ENCODE assay signal across 11 cellular contexts in genomic region chr3:63964287-63965073, GRCh38. TPM values are rescaled to one million over a fixed set of nuclear protein-coding genes. Genes with fewer than 3 reads are reported as not detected.
DNase-seq lines count a peak whose midpoint lies in the region; ATAC-seq, FAIRE-seq and TF ChIP-seq lines count a peak whose summit lies in the region.
"Had no signal": no experiment of that assay in that cellular context is flagged by ENCODE, and none has a peak within 500 bp of the region (broad histone marks: within the 10 kb centered on the region; RNA-seq: fewer than 3 reads in every experiment).

No MANE protein-coding gene starts in this region.

- H3K27ac ChIP-seq in mucosa of rectum (ENCODE audit: low read depth in 2 of 2, low read length in 2 of 2), result peak overlapping the region; percentile 52 to 63
- H3K27ac ChIP-seq in HepG2 (ENCODE audit: extremely low read length, insufficient read depth, low read length), result no peak overlapping the region
- H3K27ac ChIP-seq: GM23248, PC-9 had no signal

- intact Hi-C loops in activated CD4-positive, alpha-beta memory T cell treated with anti-CD3 and anti-CD28 coated beads for 36 hours (cut with micrococcal nuclease), result loop anchor here (2.0 to 5.0 kb wide), 2 partner anchors 14 to 102 kb away; partner anchors contain the start of genes ATXN7 and THOC7
- intact Hi-C loops in HepG2 (cut with micrococcal nuclease; ENCODE audit: unreplicated experiment), result loop anchor here (5.0 kb wide), 2 partner anchors 52 to 58 kb away; partner anchors contain the start of genes PSMD6 and SCAANT1

- TF ChIP-seq CTCF in D721Med (IDR thresholded peaks at IDR 0.05; ENCODE audit: insufficient read depth, missing control alignments) (no peak), HFFc6 (IDR thresholded peaks at IDR 0.05) (0 out of 2 replicates have a peak, but pooled peaks have one; percentile 9), HepG2 (CRISPR knock-in tag; IDR thresholded peaks at IDR 0.05) (no peak)

- TF ChIP-seq EP300 in HepG2 (IDR thresholded peaks at IDR 0.05; ENCODE audit: low read depth in 2 of 2, low read length in 2 of 2), result no peak
- no peak for TF ChIP-seq EP300 in HepG2 (CRISPR knock-in tag; IDR thresholded peaks at IDR 0.05; ENCODE audit: borderline replicate concordance)

- no peaks in the 10 kb centered on the region for H3K27me3 Mint-ChIP-seq in HFFc6 (ENCODE audit: insufficient read depth)
- H3K27me3 Mint-ChIP-seq in activated CD4-positive, alpha-beta memory T cell treated with anti-CD3 and anti-CD28 coated beads for 36 hours, result no peaks in the 10 kb centered on the region

- H3K4me1 ChIP-seq in mucosa of rectum (ENCODE audit: control insufficient read depth in 2 of 2, insufficient read depth in 2 of 2, low read length in 2 of 2) (peaks cover 32 to 48% of the 10 kb centered on the region in 2 donors), HepG2 (ENCODE audit: insufficient read depth, low read length) (peaks cover 28% of the 10 kb centered on the region)

- peaks cover 17% of the 10 kb centered on the region for H3K79me2 ChIP-seq in HepG2 (ENCODE audit: insufficient read depth, low read length)

- ATAC-seq in HG03460 (IDR thresholded peaks at IDR 0.05; ENCODE audit: unreplicated experiment) (no peak), HepG2 (no peak), HG03025 (IDR thresholded peaks at IDR 0.05; ENCODE audit: low FRiP score, unreplicated experiment) (no peak), HG03039 (IDR thresholded peaks at IDR 0.05; ENCODE audit: unreplicated experiment) (no peak)

- CTCF ChIA-PET in activated CD4-positive, alpha-beta memory T cell treated with anti-CD3 and anti-CD28 coated beads for 36 hours (lab: Charles Lee), result interaction anchor here (0.9 to 25.3 kb wide), 6 partner anchors 8 to 66 kb away, joined by 3 to 360 read pairs (median 14); partner anchors contain the start of gene PSMD6
- CTCF ChIA-PET in HepG2 (lab: Yijun Ruan, JAX; ENCODE audit: low intra/inter-chr PET ratio, low total read pairs), result no interaction called here

- FAIRE-seq in D721Med (lab: Jason Lieb, UNC), result peak; percentile 82
- no peak for FAIRE-seq in HepG2 (lab: Jason Lieb, UNC)

- POLR2A ChIA-PET in activated CD4-positive, alpha-beta memory T cell treated with anti-CD3 and anti-CD28 coated beads for 36 hours (lab: Charles Lee), result interaction anchor here (5.8 kb wide), 1 partner anchor 14 kb away, joined by 51 read pairs; no protein-coding TSS in a partner anchor
- POLR2A ChIA-PET in HepG2 (lab: Yijun Ruan, JAX), result interaction anchor here (0.6 kb wide), 1 partner anchor 15 kb away, joined by 3 read pairs; no protein-coding TSS in a partner anchor

- TF ChIP-seq POLR2A in HepG2 (IDR thresholded peaks at IDR 0.05; ENCODE audit: insufficient read depth in 1 of 2, low read depth in 2 of 2, low read length in 2 of 2), result no peak

- H3K4me2 ChIP-seq in HepG2 (ENCODE audit: low read depth, low read length), result no peak overlapping the region
- H3K4me2 ChIP-seq: PC-9 had no signal

- in situ Hi-C loops in HepG2 (cut with HindIII; ENCODE audit: extremely low pct_ligation_motif_present, low pct_unique_long_range_greater_than_20kb), result loop anchor here (5.0 kb wide), 1 partner anchor 33 kb away; no protein-coding TSS in a partner anchor

- H3K27me3 ChIP-seq in mucosa of rectum (ENCODE audit: control insufficient read depth in 2 of 2, insufficient read depth in 2 of 2, low read length in 2 of 2) (no peaks in the 10 kb centered on the region), HepG2 (ENCODE audit: control insufficient read depth in 1 of 2, insufficient read depth in 2 of 2, low read length in 2 of 2) (no peaks in the 10 kb centered on the region)

- H4K20me1 ChIP-seq in HepG2 (ENCODE audit: insufficient read depth, low read length), result no peaks in the 10 kb centered on the region

- 87% methylated on average over 4 of the region's 4 CpGs for whole genome bisulfite sequencing in HepG2 (ENCODE audit: low lambda C conversion rate)

- H3K4me1 Mint-ChIP-seq in HFFc6 (ENCODE audit: low read depth), result peaks cover 71% of the 10 kb centered on the region
- H3K4me1 Mint-ChIP-seq in activated CD4-positive, alpha-beta memory T cell treated with anti-CD3 and anti-CD28 coated beads for 36 hours (ENCODE audit: low read depth), result peaks cover 69% of the 10 kb centered on the region

- DNase-seq in D721Med (ENCODE audit: insufficient read length, low spot score) (no peak), HFFc6 (no peak), HepG2 (ENCODE audit: low spot score) (no peak)
- peak; percentile 47 for DNase-seq in activated CD4-positive, alpha-beta memory T cell treated with anti-CD3 and anti-CD28 coated beads for 36 hours
- DNase-seq: PC-9; stimulated activated naive CD4-positive, alpha-beta T cell had no signal

- no peak for TF ChIP-seq RAD21 in HepG2 (CRISPR knock-in tag; IDR thresholded peaks at IDR 0.05)

- no peaks in the 10 kb centered on the region for H3K36me3 Mint-ChIP-seq in HFFc6 (ENCODE audit: low read depth)
- H3K36me3 Mint-ChIP-seq in activated CD4-positive, alpha-beta memory T cell treated with anti-CD3 and anti-CD28 coated beads for 36 hours, result no peaks in the 10 kb centered on the region

- no peaks in the 10 kb centered on the region for H3K36me3 ChIP-seq in mucosa of rectum (ENCODE audit: control insufficient read depth in 2 of 2, insufficient read depth in 2 of 2, low read length in 2 of 2)
- H3K36me3 ChIP-seq in HepG2 (replicated peaks in 1 of 2; ENCODE audit: control insufficient read depth in 1 of 2, insufficient read depth in 2 of 2, low read length in 2 of 2), result no peaks in the 10 kb centered on the region

- peak overlapping the region; percentile 39 for H3K27ac Mint-ChIP-seq in HFFc6
- peak overlapping the region; percentile 54 for H3K27ac Mint-ChIP-seq in activated CD4-positive, alpha-beta memory T cell treated with anti-CD3 and anti-CD28 coated beads for 36 hours

- H3K9me3 Mint-ChIP-seq in HFFc6, result no peaks in the 10 kb centered on the region
- no peaks in the 10 kb centered on the region for H3K9me3 Mint-ChIP-seq in activated CD4-positive, alpha-beta memory T cell treated with anti-CD3 and anti-CD28 coated beads for 36 hours

- H3K4me3 ChIP-seq in mucosa of rectum (ENCODE audit: low read length in 2 of 2) (no peak overlapping the region), HepG2 (replicated peaks in 1 of 3; ENCODE audit: insufficient read depth in 1 of 3, low read depth in 2 of 3, low read length in 3 of 3) (no peak overlapping the region)
- H3K4me3 ChIP-seq: GM23248, PC-9 had no signal

- no TSS peak for BruUV-seq in HepG2 (replicated peaks; lab: Mats Ljungman, UMichigan)

- H3K9ac ChIP-seq in mucosa of rectum (ENCODE audit: low read depth in 1 of 2, low read length in 2 of 2) (no peak overlapping the region), HepG2 (ENCODE audit: insufficient read depth, low read depth, low read length) (no peak overlapping the region)
- H3K9ac ChIP-seq: GM23248 had no signal

- H3K4me3 Mint-ChIP-seq in HFFc6, result no peak overlapping the region
- H3K4me3 Mint-ChIP-seq in activated CD4-positive, alpha-beta memory T cell treated with anti-CD3 and anti-CD28 coated beads for 36 hours, result no peak overlapping the region

- H3K9me3 ChIP-seq in mucosa of rectum (ENCODE audit: control insufficient read depth in 2 of 2, low read length in 2 of 2) (no peaks in the 10 kb centered on the region), HepG2 (ENCODE audit: low read length) (no peaks in the 10 kb centered on the region)

- H2AFZ ChIP-seq in HepG2 (ENCODE audit: low read length), result no peak overlapping the region
- H2AFZ ChIP-seq: GM23248, PC-9 had no signal

RNA-seq across cellular contexts. Expression of gene SCAANT1, which starts 52.3 kb away (rescaled TPM):
- not detected for total RNA-seq in HFFc6 (2021; fragmentation: NEBNext Ultra II Directional; extraction: Animal tissue kit (Norgen Biotek cat#: 25700))
- total RNA-seq in activated CD4-positive, alpha-beta memory T cell treated with anti-CD3 and anti-CD28 coated beads for 36 hours, result not detected
- not detected in 2 replicates for total RNA-seq in HepG2 (2016; rRNA removed; fragmentation: Illumina TruSeq; extraction: Trizol)
- total RNA-seq in HepG2 (2016; cell fraction: cytosol; rRNA removed; fragmentation: Illumina TruSeq; extraction: Trizol; ENCODE audit: low read depth), result 3.1 TPM in 1 of 2 replicates, not detected in the other
- total RNA-seq in HepG2 (2016; cell fraction: insoluble cytoplasmic fraction; rRNA removed; fragmentation: Illumina TruSeq; extraction: Trizol), result 1.8 TPM in 1 of 2 replicates, not detected in the other
- total RNA-seq in HepG2 (2016; cell fraction: membrane; rRNA removed; fragmentation: Illumina TruSeq; extraction: Trizol), result not detected in 2 replicates
- total RNA-seq in HepG2 (2016; cell fraction: nucleus; rRNA removed; fragmentation: Illumina TruSeq; extraction: Trizol), result 3.8 TPM in 1 of 2 replicates, not detected in the other
- polyA plus RNA-seq in HepG2 (2011; rRNA removed), result not detected in 2 replicates
- not detected in 2 replicates for polyA plus RNA-seq in HepG2 (2011; cell fraction: cytosol; rRNA removed)
- not detected in 2 replicates for polyA plus RNA-seq in HepG2 (2011; cell fraction: nucleus; rRNA removed)
- 2.0 TPM in 1 of 2 replicates, not detected in the other for polyA plus RNA-seq in HepG2 (2012)
- 1.5 TPM in 2 replicates for polyA plus RNA-seq in HepG2 (2016; cell fraction: cytosol; fragmentation: Illumina TruSeq; extraction: Trizol; ENCODE audit: low read depth)
- not detected in 2 replicates for polyA plus RNA-seq in HepG2 (2016; cell fraction: insoluble cytoplasmic fraction; fragmentation: Illumina TruSeq; extraction: Trizol; ENCODE audit: low read depth)
- polyA plus RNA-seq in HepG2 (2016; cell fraction: membrane; fragmentation: Illumina TruSeq; extraction: Trizol; ENCODE audit: low read depth), result 1.5 TPM in 1 of 2 replicates, not detected in the other
- polyA plus RNA-seq in HepG2 (2016; cell fraction: nucleus; fragmentation: Illumina TruSeq; extraction: Trizol; ENCODE audit: insufficient read depth, low read depth), result not detected in 2 replicates
- not detected in 2 replicates for polyA minus RNA-seq in HepG2 (2011; rRNA and poly(A)+ RNA removed; ENCODE audit: low replicate concordance)
- not detected in 2 replicates for polyA minus RNA-seq in HepG2 (2011; cell fraction: cytosol; rRNA and poly(A)+ RNA removed)
- polyA minus RNA-seq in HepG2 (2011; cell fraction: nucleus; rRNA and poly(A)+ RNA removed), result 4.4 and 7.8 TPM in 2 replicates
- total RNA-seq: GM23248, PC-9 had no signal
- polyA plus RNA-seq: GM23248 had no signal

RNA-seq across cellular contexts. Expression of gene PSMD6, which starts 58.8 kb away (rescaled TPM):
- total RNA-seq in HFFc6 (2021; fragmentation: NEBNext Ultra II Directional; extraction: Animal tissue kit (Norgen Biotek cat#: 25700)), result 100 to 1,000 TPM; 101 to 123 (median 113) TPM
- 100 to 1,000 TPM; 104 to 109 TPM for total RNA-seq in activated CD4-positive, alpha-beta memory T cell treated with anti-CD3 and anti-CD28 coated beads for 36 hours
- total RNA-seq in HepG2 (2016; rRNA removed; fragmentation: Illumina TruSeq; extraction: Trizol), result 117 and 169 TPM in 2 replicates
- 28.9 and 32.9 TPM in 2 replicates for total RNA-seq in HepG2 (2016; cell fraction: cytosol; rRNA removed; fragmentation: Illumina TruSeq; extraction: Trizol; ENCODE audit: low read depth)
- total RNA-seq in HepG2 (2016; cell fraction: insoluble cytoplasmic fraction; rRNA removed; fragmentation: Illumina TruSeq; extraction: Trizol), result 117 and 163 TPM in 2 replicates
- total RNA-seq in HepG2 (2016; cell fraction: membrane; rRNA removed; fragmentation: Illumina TruSeq; extraction: Trizol), result 33.9 and 40.8 TPM in 2 replicates
- total RNA-seq in HepG2 (2016; cell fraction: nucleus; rRNA removed; fragmentation: Illumina TruSeq; extraction: Trizol), result 62.8 and 65.3 TPM in 2 replicates
- polyA plus RNA-seq in HepG2 (2011; rRNA removed), result 31.1 and 36.8 TPM in 2 replicates
- polyA plus RNA-seq in HepG2 (2011; cell fraction: cytosol; rRNA removed), result 22.6 and 25.6 TPM in 2 replicates
- polyA plus RNA-seq in HepG2 (2011; cell fraction: nucleus; rRNA removed), result 36.5 and 41.5 TPM in 2 replicates
- polyA plus RNA-seq in HepG2 (2012), result 52.7 and 65.4 TPM in 2 replicates
- polyA plus RNA-seq in HepG2 (2016; cell fraction: cytosol; fragmentation: Illumina TruSeq; extraction: Trizol; ENCODE audit: low read depth), result 21.9 and 22.5 TPM in 2 replicates
- polyA plus RNA-seq in HepG2 (2016; cell fraction: insoluble cytoplasmic fraction; fragmentation: Illumina TruSeq; extraction: Trizol; ENCODE audit: low read depth), result 148 and 154 TPM in 2 replicates
- polyA plus RNA-seq in HepG2 (2016; cell fraction: membrane; fragmentation: Illumina TruSeq; extraction: Trizol; ENCODE audit: low read depth), result 23.8 and 24.7 TPM in 2 replicates
- 69.9 and 70.7 TPM in 2 replicates for polyA plus RNA-seq in HepG2 (2016; cell fraction: nucleus; fragmentation: Illumina TruSeq; extraction: Trizol; ENCODE audit: insufficient read depth, low read depth)
- 17.4 and 28.2 TPM in 2 replicates for polyA minus RNA-seq in HepG2 (2011; rRNA and poly(A)+ RNA removed; ENCODE audit: low replicate concordance)
- polyA minus RNA-seq in HepG2 (2011; cell fraction: cytosol; rRNA and poly(A)+ RNA removed), result 21.1 and 22.2 TPM in 2 replicates
- polyA minus RNA-seq in HepG2 (2011; cell fraction: nucleus; rRNA and poly(A)+ RNA removed), result 76.8 and 80.5 TPM in 2 replicates
